ENCODE assay signal across 3 cellular contexts in genomic region chr5:4182144-4182543, GRCh38.
"Had no signal": no experiment of that assay in that cellular context is flagged by ENCODE, and none has a peak within 500 bp of the region (broad histone marks: within the 10 kb centered on the region; RNA-seq: fewer than 3 reads in every experiment).

No MANE protein-coding gene starts in this region.

- DNase-seq: GDM1, GF-D8 had no signal

- ATAC-seq: GM12878 had no signal

- H3K4me3 ChIP-seq: GM12878 had no signal
